Comparison of ENCODE assay signal across 8 cellular contexts in genomic region chr11:47642099-47642855, GRCh38. TPM values are rescaled to one million over a fixed set of nuclear protein-coding genes. Genes with fewer than 3 reads are reported as not detected.
DNase-seq lines count a peak whose midpoint lies in the region; ATAC-seq, FAIRE-seq and TF ChIP-seq lines count a peak whose summit lies in the region.

TSS of gene MTCH2 (minus strand) at chr11:47642559. CDS start at chr11:47642465, 94 bp downstream.

- H3K36me3 ChIP-seq in ACC112 (ENCODE audit: insufficient read depth, low read length) (peaks cover 16% of the 10 kb centered on the region), breast epithelium (peaks cover 7% of the 10 kb centered on the region), iPS-20b (ENCODE audit: insufficient read depth, low read depth, low read length) (peaks cover 22% of the 10 kb centered on the region), small intestine (ENCODE audit: control insufficient read depth in 2 of 2, insufficient read depth in 2 of 2, low read length in 2 of 2) (peaks cover 0 to 2% of the 10 kb centered on the region in 2 donors)

- H3K9ac ChIP-seq in iPS-20b (ENCODE audit: low read depth, low read length), result peak within 1 kb of the TSS; percentile 94

- H3K27me3 ChIP-seq in ACC112 (ENCODE audit: insufficient read depth, low read length), result no peaks in the 10 kb centered on the region
- no peaks in the 10 kb centered on the region for H3K27me3 ChIP-seq in breast epithelium
- H3K27me3 ChIP-seq in iPS-20b (ENCODE audit: insufficient read depth, low read length), result no peaks in the 10 kb centered on the region
- H3K27me3 ChIP-seq in small intestine (ENCODE audit: control insufficient read depth in 2 of 2, insufficient read depth in 2 of 2, low read length in 2 of 2), result no peaks in the 10 kb centered on the region

- peak; percentile 94 for DNase-seq in NCI-H2196 (lab: John Stamatoyannopoulos, UW; ENCODE audit: unreplicated experiment)
- DNase-seq in breast epithelium (ENCODE audit: low spot score in 2 of 2), result peak; percentile 94 to 95
- DNase-seq in small intestine, result peak; percentile 98

- 1% methylated on average over 57 to 78 of the region's 78 CpGs for WGBS in small intestine, 3 donors

- peak; percentile 41; the same call in 1 of the 2 replicates for TF ChIP-seq CTCF in VCaP (conservative IDR thresholded peaks at IDR 0.05)
- TF ChIP-seq CTCF in breast epithelium (IDR thresholded peaks at IDR 0.05), result peak in 1 of 3 donors; percentile 38

- intact Hi-C loops in breast epithelium (cut with DNase I; ENCODE audit: low total_unique reads), result no loop called here

- ATAC-seq in GM18870 (IDR thresholded peaks at IDR 0.05; ENCODE audit: unreplicated experiment) (peak; percentile 93), HG03135 (IDR thresholded peaks at IDR 0.05; ENCODE audit: unreplicated experiment) (peak; percentile 86)

- H3K4me1 ChIP-seq in ACC112 (ENCODE audit: control insufficient read depth, insufficient read depth, low read length, unreplicated experiment) (peaks cover 9% of the 10 kb centered on the region), breast epithelium (no peaks in the 10 kb centered on the region), iPS-20b (ENCODE audit: insufficient read depth, low read length) (peaks cover 5% of the 10 kb centered on the region; the same call in 1 of the 2 replicates), small intestine (ENCODE audit: control insufficient read depth in 2 of 2, insufficient read depth in 1 of 2, low read depth in 1 of 2, low read length in 1 of 2) (peaks cover 0 to 6% of the 10 kb centered on the region in 2 donors)

- H3K4me3 ChIP-seq in ACC112 (ENCODE audit: low read depth, low read length) (peak within 1 kb of the TSS; percentile 77), breast epithelium (peak within 1 kb of the TSS; percentile 77 to 87 (median 80)), iPS-20b (ENCODE audit: low read length) (peak within 1 kb of the TSS; percentile 80), small intestine (ENCODE audit: low read depth in 1 of 2, low read length in 2 of 2) (peak within 1 kb of the TSS; percentile 77 to 88)

- H3K27ac ChIP-seq in ACC112 (ENCODE audit: low read depth, low read length) (peak within 1 kb of the TSS; percentile 72), VCaP (peak within 1 kb of the TSS; percentile 89), breast epithelium (peak within 1 kb of the TSS; percentile 92 to 97), iPS-20b (ENCODE audit: low read length) (peak within 1 kb of the TSS; percentile 45), small intestine (ENCODE audit: low read depth in 1 of 2, low read length in 1 of 2) (peak within 1 kb of the TSS; percentile 95 to 97)

- no peak for FAIRE-seq in small intestine (lab: Jason Lieb, UNC)

- no peak for TF ChIP-seq POLR2A in breast epithelium (IDR thresholded peaks at IDR 0.05)

- H3K9me3 ChIP-seq in breast epithelium, result no peaks in the 10 kb centered on the region
- no peaks in the 10 kb centered on the region for H3K9me3 ChIP-seq in iPS-20b (ENCODE audit: insufficient read depth, low read depth, low read length)
- no peaks in the 10 kb centered on the region for H3K9me3 ChIP-seq in small intestine (ENCODE audit: control insufficient read depth, low read depth)

- peaks cover 35% of the 10 kb centered on the region for H3K79me2 ChIP-seq in ACC112 (ENCODE audit: control insufficient read depth, insufficient read depth, low read length, unreplicated experiment)

- peak within 1 kb of the TSS; percentile 75 for H2AFZ ChIP-seq in ACC112 (ENCODE audit: low read length, unreplicated experiment)

RNA-seq across cellular contexts. Expression of gene MTCH2, which starts in this region (rescaled TPM):
- 10 to 100 TPM; 38.7 to 47.5 (median 46.0) TPM for total RNA-seq in breast epithelium
- polyA plus RNA-seq in small intestine, result 100 to 1,000 TPM; 115 to 149 (median 140) TPM

Comparison
In these comparisons a context has a peak if more than half of its experiments do, and no peak if none do; other contexts are left out.
1. Peak in every context shown above with its lines: DNase-seq, ATAC-seq, H3K4me3 ChIP-seq and H3K27ac ChIP-seq.
2. H3K27ac ChIP-seq: peak in every context shown above with its lines; median percentile 96 in small intestine; 94 in breast epithelium; 89 in VCaP; 72 in ACC112; 45 in iPS-20b.